Comparison of ENCODE assay signal across 23 cellular contexts in genomic region chr2:105635564-105635963, GRCh38.
"Had no signal": no experiment of that assay in that cellular context is flagged by ENCODE, and none has a peak within 500 bp of the region (broad histone marks: within the 10 kb centered on the region; RNA-seq: fewer than 3 reads in every experiment).

No MANE protein-coding gene starts in this region.

- H3K36me3 ChIP-seq: heart right ventricle, left ventricle myocardium inferior, spleen, tibial nerve had no signal

- H3K9ac ChIP-seq: parathyroid adenoma had no signal

- H3K4me1 ChIP-seq: heart right ventricle, left ventricle myocardium inferior, parathyroid adenoma, psoas muscle, spleen had no signal

- H3K36me3 Mint-ChIP-seq: activated CD4-positive, alpha-beta memory T cell treated with anti-CD3 and anti-CD28 coated beads for 36 hours; natural killer cell treated with Interleukin-12 subunit alpha and Interleukin-12 subunit beta and Interleukin-15 and Interleukin-18, amount 100 ng/mL, for 72 hours had no signal

- H3K4me3 Mint-ChIP-seq: activated CD4-positive, alpha-beta memory T cell treated with anti-CD3 and anti-CD28 coated beads for 36 hours; activated CD4-positive, alpha-beta T cell treated with anti-CD3 and anti-CD28 coated beads, Interleukin-2, amount 10 ng/mL, durations not matched to agents 24 days and 14 days; activated T-cell treated with anti-CD3 and anti-CD28 coated beads, Interleukin-2, amount 50 U/mL, for 4 hours; activated T-helper 17 cell treated with anti-CD3 and anti-CD28 coated beads, Interleukin-2, amount 50 U/mL, for 72 hours; endodermal cell; natural killer cell treated with Interleukin-12 subunit alpha and Interleukin-12 subunit beta and Interleukin-15 and Interleukin-18, amount 100 ng/mL, for 72 hours had no signal

- H3K27me3 Mint-ChIP-seq: activated T-helper 17 cell treated with anti-CD3 and anti-CD28 coated beads, Interleukin-2, amount 50 U/mL, for 72 hours had no signal

- H3K4me3 ChIP-seq: heart right ventricle, left ventricle myocardium inferior, lung, mucosa of descending colon, psoas muscle, spleen, tibial nerve had no signal

- H3K27ac ChIP-seq: heart right ventricle, left ventricle myocardium inferior, parathyroid adenoma, psoas muscle, spleen, tibial nerve had no signal

- H3K4me1 Mint-ChIP-seq: activated CD4-positive, alpha-beta T cell treated with anti-CD3 and anti-CD28 coated beads, Interleukin-2, amount 10 ng/mL, durations not matched to agents 24 days and 14 days; activated T-helper 17 cell treated with anti-CD3 and anti-CD28 coated beads, Interleukin-2, amount 50 U/mL, for 72 hours; endodermal cell had no signal

- H2AFZ ChIP-seq: parathyroid adenoma had no signal

- H3K27me3 ChIP-seq: spleen, tibial nerve had no signal

- H3K9me3 ChIP-seq: heart right ventricle, mucosa of descending colon, psoas muscle, spleen, tibial nerve had no signal

- ATAC-seq: activated T-cell treated with anti-CD3 and anti-CD28 coated beads, Interleukin-2, amount 50 U/mL, for 4 hours; activated T-helper 17 cell treated with anti-CD3 and anti-CD28 coated beads, Interleukin-2, amount 50 U/mL, for 72 hours; esophagus mucosa; heart right ventricle; mucosa of descending colon; psoas muscle; right cardiac atrium had no signal

- DNase-seq: activated CD4-positive, alpha-beta memory T cell treated with anti-CD3 and anti-CD28 coated beads for 36 hours; activated CD4-positive, alpha-beta T cell treated with anti-CD3 and anti-CD28 coated beads, Interleukin-2, amount 10 ng/mL, durations not matched to agents 24 days and 14 days; activated CD4-positive, CD25-positive, alpha-beta regulatory T cell treated with anti-CD3 and anti-CD28 coated beads, Interleukin-2, amount 50 U/mL, for 72 hours; activated gamma-delta T cell treated with Interleukin-2 at 50 U/mL for 16 hours; activated naive CD4-positive, alpha-beta T cell treated with anti-CD3 and anti-CD28 coated beads, Interleukin-2, amount 50 U/mL, for 16 hours; activated T-cell treated with anti-CD3 and anti-CD28 coated beads, Interleukin-2, amount 50 U/mL, for 4 hours; endodermal cell; foreskin fibroblast; heart right ventricle; left ventricle myocardium inferior; mesendoderm; mucosa of descending colon; psoas muscle; right cardiac atrium; spleen; stimulated activated naive CD4-positive, alpha-beta T cell treated with Interleukin-2 at 50 U/mL for 16 hours; T-helper 2 cell had no signal

- H3K79me2 ChIP-seq: parathyroid adenoma had no signal

- H3K9me3 Mint-ChIP-seq: activated CD4-positive, alpha-beta memory T cell treated with anti-CD3 and anti-CD28 coated beads for 36 hours; activated CD4-positive, alpha-beta T cell treated with anti-CD3 and anti-CD28 coated beads, Interleukin-2, amount 10 ng/mL, durations not matched to agents 24 days and 14 days; activated T-cell treated with anti-CD3 and anti-CD28 coated beads, Interleukin-2, amount 50 U/mL, for 4 hours; activated T-helper 17 cell treated with anti-CD3 and anti-CD28 coated beads, Interleukin-2, amount 50 U/mL, for 72 hours; endodermal cell; natural killer cell treated with Interleukin-12 subunit alpha and Interleukin-12 subunit beta and Interleukin-15 and Interleukin-18, amount 100 ng/mL, for 72 hours had no signal

- H3K27ac Mint-ChIP-seq: activated CD4-positive, alpha-beta memory T cell treated with anti-CD3 and anti-CD28 coated beads for 36 hours; activated CD4-positive, alpha-beta T cell treated with anti-CD3 and anti-CD28 coated beads, Interleukin-2, amount 10 ng/mL, durations not matched to agents 24 days and 14 days; activated T-helper 17 cell treated with anti-CD3 and anti-CD28 coated beads, Interleukin-2, amount 50 U/mL, for 72 hours; endodermal cell; natural killer cell treated with Interleukin-12 subunit alpha and Interleukin-12 subunit beta and Interleukin-15 and Interleukin-18, amount 100 ng/mL, for 72 hours had no signal
